Comparison of ENCODE assay signal across 18 cellular contexts in genomic region chr12:3081886-3082285, GRCh38. TPM values are rescaled to one million over a fixed set of nuclear protein-coding genes. Genes with fewer than 3 reads are reported as not detected.
DNase-seq lines count a peak whose midpoint lies in the region; ATAC-seq, FAIRE-seq and TF ChIP-seq lines count a peak whose summit lies in the region.
"Had no signal": no experiment of that assay in that cellular context is flagged by ENCODE, and none has a peak within 500 bp of the region (broad histone marks: within the 10 kb centered on the region; RNA-seq: fewer than 3 reads in every experiment).

No MANE protein-coding gene starts in this region.

- H3K9me3 ChIP-seq in HepG2 (ENCODE audit: low read length) (no peaks in the 10 kb centered on the region), right lobe of liver (no peaks in the 10 kb centered on the region), H1 (ENCODE audit: insufficient read depth in 2 of 2, low read depth in 1 of 2, low read length in 1 of 2) (no peaks in the 10 kb centered on the region), osteoblast (ENCODE audit: low read depth, low read length) (no peaks in the 10 kb centered on the region)

- H3K4me1 Mint-ChIP-seq in activated naive CD4-positive, alpha-beta T cell treated with anti-CD3 and anti-CD28 coated beads for 36 hours (ENCODE audit: low read depth), result no peaks in the 10 kb centered on the region

- H3K9ac ChIP-seq in HepG2 (ENCODE audit: insufficient read depth, low read depth, low read length), result no peak overlapping the region
- no peak overlapping the region for H3K9ac ChIP-seq in H1 (replicated peaks in 1 of 4; ENCODE audit: extremely low read depth in 1 of 4, low read depth in 3 of 4, low read length in 3 of 4)
- H3K9ac ChIP-seq: KMS-11 had no signal

- TF ChIP-seq RAD21 in HepG2 (CRISPR knock-in tag; IDR thresholded peaks at IDR 0.05) (no peak), H1 (IDR thresholded peaks at IDR 0.05 in 1 of 2, conservative IDR thresholded peaks at IDR 0.05 in 1 of 2; ENCODE audit: low read depth in 2 of 2, low read length in 2 of 2) (no peak)

- H2BK15ac ChIP-seq in H1 (ENCODE audit: low read length), result no peak overlapping the region

- H3K27ac Mint-ChIP-seq in activated naive CD4-positive, alpha-beta T cell treated with anti-CD3 and anti-CD28 coated beads for 36 hours, result no peak overlapping the region
- H3K27ac Mint-ChIP-seq: B cell; CD4-positive, alpha-beta memory T cell; GM23338; H9 had no signal

- no peak overlapping the region for H2BK20ac ChIP-seq in H1 (ENCODE audit: low read length)

- H3K36me3 ChIP-seq in HepG2 (replicated peaks in 1 of 2; ENCODE audit: control insufficient read depth in 1 of 2, insufficient read depth in 2 of 2, low read length in 2 of 2) (no peaks in the 10 kb centered on the region), right lobe of liver (no peaks in the 10 kb centered on the region), H1 (ENCODE audit: control insufficient read depth in 2 of 4, insufficient read depth in 4 of 4, low read length in 3 of 4) (no peaks in the 10 kb centered on the region), osteoblast (ENCODE audit: insufficient read depth, low read length) (no peaks in the 10 kb centered on the region)

- TF ChIP-seq CTCF in HepG2 (CRISPR knock-in tag; IDR thresholded peaks at IDR 0.05) (no peak), right lobe of liver (IDR thresholded peaks at IDR 0.05) (no peak), H1 (IDR thresholded peaks at IDR 0.05; ENCODE audit: control extremely low read depth in 1 of 3, insufficient read depth in 1 of 3, low read depth in 1 of 3, low read length in 3 of 3) (no peak), osteoblast (IDR thresholded peaks at IDR 0.05; ENCODE audit: extremely low read depth, low read depth, low read length) (no peak)

- no peaks in the 10 kb centered on the region for H3K9me3 Mint-ChIP-seq in activated naive CD4-positive, alpha-beta T cell treated with anti-CD3 and anti-CD28 coated beads for 36 hours
- H3K9me3 Mint-ChIP-seq: CD4-positive, alpha-beta memory T cell had no signal

- POLR2A ChIA-PET in HepG2 (lab: Yijun Ruan, JAX), result interaction anchor here (1.8 kb wide), 1 partner anchor 23 kb away, joined by 5 read pairs; no protein-coding TSS in a partner anchor
- POLR2A ChIA-PET in H1 (lab: Charles Lee; ENCODE audit: partially characterized antibody), result no interaction called here

- no peak overlapping the region for H3K56ac ChIP-seq in H1 (replicated peaks; ENCODE audit: insufficient read length, low read depth, low read length)

- ATAC-seq in HepG2, result no peak
- no peak for ATAC-seq in right lobe of liver
- ATAC-seq in HG03280 (IDR thresholded peaks at IDR 0.05; ENCODE audit: unreplicated experiment), result no peak
- ATAC-seq: GM23338 had no signal

- no peak overlapping the region for H4K8ac ChIP-seq in H1 (ENCODE audit: extremely low read depth, insufficient read depth, low read length)

- H3K79me2 ChIP-seq in HepG2 (ENCODE audit: insufficient read depth, low read length), result peaks cover 59% of the 10 kb centered on the region
- no peaks in the 10 kb centered on the region for H3K79me2 ChIP-seq in H1 (ENCODE audit: control insufficient read depth in 1 of 2, insufficient read depth in 2 of 2, low read length in 2 of 2)
- H3K79me2 ChIP-seq in osteoblast (ENCODE audit: insufficient read depth, low read length), result no peaks in the 10 kb centered on the region

- 0 out of 2 replicates have a peak, but pooled peaks cover 3% of the 10 kb centered on the region for H3K79me1 ChIP-seq in H1 (ENCODE audit: low read depth, low read length)

- no peak overlapping the region for H3K4me3 ChIP-seq in HepG2 (replicated peaks in 1 of 3; ENCODE audit: insufficient read depth in 1 of 3, low read depth in 2 of 3, low read length in 3 of 3)
- no peak overlapping the region for H3K4me3 ChIP-seq in right lobe of liver
- H3K4me3 ChIP-seq in H1 (ENCODE audit: extremely low read depth in 1 of 4, insufficient read depth in 2 of 4, low read depth in 3 of 4, low read length in 4 of 4), result no peak overlapping the region
- H3K4me3 ChIP-seq in osteoblast (ENCODE audit: insufficient read depth, low read length), result no peak overlapping the region
- H3K4me3 ChIP-seq: GM23338 had no signal

- H2BK12ac ChIP-seq in H1 (ENCODE audit: low read depth, low read length), result no peak overlapping the region

- FAIRE-seq in HepG2 (lab: Jason Lieb, UNC), result peak; percentile 23
- no peak for FAIRE-seq in H1 (lab: Jason Lieb, UNC)
- FAIRE-seq: D721Med, G401.6, GM12891 had no signal

- H3K18ac ChIP-seq in H1 (ENCODE audit: extremely low read depth, low read length), result no peak overlapping the region

- no peak overlapping the region for H3K14ac ChIP-seq in H1 (ENCODE audit: insufficient read length)

- TF ChIP-seq EP300 in HepG2 (IDR thresholded peaks at IDR 0.05; ENCODE audit: low read depth in 2 of 2, low read length in 2 of 2) (no peak), HepG2 (CRISPR knock-in tag; IDR thresholded peaks at IDR 0.05; ENCODE audit: borderline replicate concordance) (no peak), H1 (IDR thresholded peaks at IDR 0.05; ENCODE audit: borderline replicate concordance in 1 of 2, low read depth in 2 of 2, low read length in 2 of 2) (no peak)

- no peak overlapping the region for H3K4ac ChIP-seq in H1 (replicated peaks; ENCODE audit: insufficient read length, low read depth, low read length)

- no peak overlapping the region for H3K4me3 Mint-ChIP-seq in activated naive CD4-positive, alpha-beta T cell treated with anti-CD3 and anti-CD28 coated beads for 36 hours
- H3K4me3 Mint-ChIP-seq: B cell, GM23338 had no signal

- H3K27me3 Mint-ChIP-seq in activated naive CD4-positive, alpha-beta T cell treated with anti-CD3 and anti-CD28 coated beads for 36 hours (ENCODE audit: low read depth), result peaks cover 5% of the 10 kb centered on the region
- H3K27me3 Mint-ChIP-seq: CD4-positive, alpha-beta memory T cell had no signal

- peaks cover 85% of the 10 kb centered on the region for H3K4me1 ChIP-seq in HepG2 (ENCODE audit: insufficient read depth, low read length)
- H3K4me1 ChIP-seq in right lobe of liver, result peaks cover 0 to 76% (median 10%) of the 10 kb centered on the region in 4 donors
- peaks cover 8 to 28% (median 18%) of the 10 kb centered on the region in 4 experiments for H3K4me1 ChIP-seq in H1 (replicated peaks in 1 of 4; ENCODE audit: control insufficient read depth in 3 of 4, insufficient read depth in 4 of 4, low read length in 3 of 4)
- H3K4me1 ChIP-seq in osteoblast (ENCODE audit: insufficient read depth, low read length), result peaks cover 4% of the 10 kb centered on the region

- H4K5ac ChIP-seq in H1 (ENCODE audit: insufficient read length, low read depth, low read length), result no peak overlapping the region

- H2BK120ac ChIP-seq in H1 (replicated peaks; ENCODE audit: low read depth, low read length), result no peak overlapping the region

- DNase-seq in HepG2 (ENCODE audit: low spot score) (no peak), right lobe of liver (no peak), H1 (ENCODE audit: low read depth in 1 of 2, low spot score in 2 of 2) (no peak), osteoblast (ENCODE audit: insufficient read length, low spot score, missing footprints) (peak; percentile 70), C1 segment of cervical spinal cord (lab: John Stamatoyannopoulos, UW) (no peak)
- DNase-seq in activated naive CD4-positive, alpha-beta T cell treated with anti-CD3 and anti-CD28 coated beads for 36 hours, result no peak
- DNase-seq: CD4-positive, alpha-beta memory T cell; DMS153; DMS79 treated with DMSO at 0.1 percent for 48 hours; EL; H9 had no signal

- no peaks in the 10 kb centered on the region; a peak in 1 of 5 replicates for H3K27me3 ChIP-seq in HepG2 (ENCODE audit: control insufficient read depth in 1 of 2, insufficient read depth in 2 of 2, low read length in 2 of 2)
- no peaks in the 10 kb centered on the region for H3K27me3 ChIP-seq in right lobe of liver
- H3K27me3 ChIP-seq in H1 (replicated peaks in 1 of 4; ENCODE audit: control insufficient read depth in 3 of 4, extremely low read depth in 1 of 4, insufficient read depth in 3 of 4, low read length in 3 of 4), result peaks cover 0 to 13% (median 4%) of the 10 kb centered on the region in 4 experiments; a peak in 3 of 7 replicates
- H3K27me3 ChIP-seq in osteoblast (ENCODE audit: insufficient read depth, low read length), result no peaks in the 10 kb centered on the region

- no peaks in the 10 kb centered on the region for H3K36me3 Mint-ChIP-seq in activated naive CD4-positive, alpha-beta T cell treated with anti-CD3 and anti-CD28 coated beads for 36 hours (ENCODE audit: low read depth)
- H3K36me3 Mint-ChIP-seq: CD4-positive, alpha-beta memory T cell had no signal

- no peak overlapping the region for H2AFZ ChIP-seq in HepG2 (ENCODE audit: low read length)
- H2AFZ ChIP-seq in H1 (ENCODE audit: low read length), result no peak overlapping the region
- H2AFZ ChIP-seq in osteoblast (ENCODE audit: low read length), result no peak overlapping the region
- H2AFZ ChIP-seq: GM23338 had no signal

- H4K20me1 ChIP-seq in HepG2 (ENCODE audit: insufficient read depth, low read length), result no peaks in the 10 kb centered on the region
- H4K20me1 ChIP-seq in H1 (replicated peaks in 1 of 2; ENCODE audit: control insufficient read depth in 1 of 2, insufficient read depth in 2 of 2, low read length in 2 of 2), result no peaks in the 10 kb centered on the region
- peaks cover 6% of the 10 kb centered on the region for H4K20me1 ChIP-seq in osteoblast (ENCODE audit: insufficient read depth, low read length)

- H3K4me2 ChIP-seq in HepG2 (ENCODE audit: low read depth, low read length) (no peak overlapping the region; the same call in 1 of the 2 replicates), H1 (ENCODE audit: insufficient read depth in 1 of 2, low read depth in 2 of 2, low read length in 2 of 2) (no peak overlapping the region), osteoblast (ENCODE audit: insufficient read depth, low read length) (no peak overlapping the region)
- H3K4me2 ChIP-seq: GM23338, KMS-11 had no signal

- 28% methylated on average over 7 of the region's 7 CpGs for WGBS in HepG2 (ENCODE audit: low lambda C conversion rate)
- 24% methylated on average over 7 of the region's 7 CpGs for WGBS in right lobe of liver (ENCODE audit: insufficient coverage, low coverage, low lambda C conversion rate, missing lambda C conversion rate)
- WGBS in H1 (ENCODE audit: extremely low coverage in 1 of 2, insufficient coverage in 1 of 2, insufficient read length in 1 of 2, insufficient replicate concordance in 2 of 2, low coverage in 1 of 2, low lambda C conversion rate in 2 of 2, missing lambda C conversion rate in 1 of 2), 2 experiments, result 80% methylated on average over 7 of the region's 7 CpGs; no CpG with 5 or more reads in 1 of the 2 experiments

- H4K91ac ChIP-seq in H1 (replicated peaks; ENCODE audit: insufficient read length, low read length), result no peak overlapping the region

- H3K23me2 ChIP-seq in H1 (ENCODE audit: low read depth, low read length), result peaks cover under 1% of the 10 kb centered on the region; the same call in 1 of the 2 replicates

- in situ Hi-C loops in HepG2 (cut with HindIII; ENCODE audit: extremely low pct_ligation_motif_present, low pct_unique_long_range_greater_than_20kb), result no loop called here

- H2BK5ac ChIP-seq in H1 (ENCODE audit: low read depth, low read length), result no peak overlapping the region

- no peak overlapping the region for H3K23ac ChIP-seq in H1 (ENCODE audit: insufficient read length)

- BruUV-seq in HepG2 (replicated peaks; lab: Mats Ljungman, UMichigan), result no TSS peak

- TF ChIP-seq POLR2A in HepG2 (IDR thresholded peaks at IDR 0.05; ENCODE audit: insufficient read depth in 1 of 2, low read depth in 2 of 2, low read length in 2 of 2) (no peak), right lobe of liver (IDR thresholded peaks at IDR 0.05) (no peak), H1 (IDR thresholded peaks at IDR 0.05; ENCODE audit: control extremely low read depth in 1 of 2, low read depth in 2 of 2, low read length in 2 of 2) (no peak)

- intact Hi-C loops in HepG2 (cut with micrococcal nuclease; ENCODE audit: unreplicated experiment), result no loop called here
- intact Hi-C loops in right lobe of liver (cut with DNase I), result no loop called here
- intact Hi-C loops in activated naive CD4-positive, alpha-beta T cell treated with anti-CD3 and anti-CD28 coated beads for 36 hours (cut with micrococcal nuclease), result no loop called here

- CTCF ChIA-PET in HepG2 (lab: Yijun Ruan, JAX; ENCODE audit: low intra/inter-chr PET ratio, low total read pairs), result no interaction called here
- CTCF ChIA-PET in H1 (lab: Charles Lee; ENCODE audit: partially characterized antibody), result interaction anchor here (1.0 to 1.6 kb wide), 3 partner anchors 9 to 51 kb away, joined by 3 to 6 read pairs (median 3); no protein-coding TSS in a partner anchor
- CTCF ChIA-PET in activated naive CD4-positive, alpha-beta T cell treated with anti-CD3 and anti-CD28 coated beads for 36 hours (lab: Charles Lee), result no interaction called here

- no peak overlapping the region for H3K27ac ChIP-seq in HepG2 (ENCODE audit: extremely low read length, insufficient read depth, low read length)
- H3K27ac ChIP-seq in right lobe of liver, result peak overlapping the region in 1 of 3 donors; percentile 93
- H3K27ac ChIP-seq in H1 (ENCODE audit: low read depth, low read length), result no peak overlapping the region
- H3K27ac ChIP-seq in osteoblast (ENCODE audit: low read depth, low read length), result no peak overlapping the region
- H3K27ac ChIP-seq: KMS-11 had no signal

- peak overlapping the region; percentile 45; the same call in 1 of the 2 replicates for H2AK5ac ChIP-seq in H1 (ENCODE audit: low read depth, low read length)

RNA-seq across cellular contexts. Expression of gene TSPAN9, which starts 4.7 kb away (rescaled TPM):
- 11.6 and 18.1 TPM in 2 replicates for total RNA-seq in HepG2 (2016; rRNA removed; fragmentation: Illumina TruSeq; extraction: Trizol)
- 2.5 and 3.1 TPM in 2 replicates for total RNA-seq in HepG2 (2016; cell fraction: cytosol; rRNA removed; fragmentation: Illumina TruSeq; extraction: Trizol; ENCODE audit: low read depth)
- 9.6 and 21.5 TPM in 2 replicates for total RNA-seq in HepG2 (2016; cell fraction: insoluble cytoplasmic fraction; rRNA removed; fragmentation: Illumina TruSeq; extraction: Trizol)
- 4.4 and 4.6 TPM in 2 replicates for total RNA-seq in HepG2 (2016; cell fraction: membrane; rRNA removed; fragmentation: Illumina TruSeq; extraction: Trizol)
- total RNA-seq in HepG2 (2016; cell fraction: nucleus; rRNA removed; fragmentation: Illumina TruSeq; extraction: Trizol), result 16.9 and 19.5 TPM in 2 replicates
- 42.3 and 58.2 TPM in 2 replicates for polyA plus RNA-seq in HepG2 (2011; rRNA removed)
- 38.6 and 41.6 TPM in 2 replicates for polyA plus RNA-seq in HepG2 (2011; cell fraction: cytosol; rRNA removed)
- 55.3 and 55.7 TPM in 2 replicates for polyA plus RNA-seq in HepG2 (2011; cell fraction: nucleus; rRNA removed)
- 27.2 and 58.7 TPM in 2 replicates for polyA plus RNA-seq in HepG2 (2012)
- polyA plus RNA-seq in HepG2 (2016; cell fraction: cytosol; fragmentation: Illumina TruSeq; extraction: Trizol; ENCODE audit: low read depth), result 2.2 and 3.0 TPM in 2 replicates
- polyA plus RNA-seq in HepG2 (2016; cell fraction: insoluble cytoplasmic fraction; fragmentation: Illumina TruSeq; extraction: Trizol; ENCODE audit: low read depth), result 9.6 and 13.8 TPM in 2 replicates
- polyA plus RNA-seq in HepG2 (2016; cell fraction: membrane; fragmentation: Illumina TruSeq; extraction: Trizol; ENCODE audit: low read depth), result 4.1 TPM in 2 replicates
- 31.0 and 34.1 TPM in 2 replicates for polyA plus RNA-seq in HepG2 (2016; cell fraction: nucleus; fragmentation: Illumina TruSeq; extraction: Trizol; ENCODE audit: insufficient read depth, low read depth)
- 9.4 and 96.3 TPM in 2 replicates for polyA minus RNA-seq in HepG2 (2011; rRNA and poly(A)+ RNA removed; ENCODE audit: low replicate concordance)
- 25.1 and 32.3 TPM in 2 replicates for polyA minus RNA-seq in HepG2 (2011; cell fraction: cytosol; rRNA and poly(A)+ RNA removed)
- polyA minus RNA-seq in HepG2 (2011; cell fraction: nucleus; rRNA and poly(A)+ RNA removed), result 27.2 and 29.7 TPM in 2 replicates
- total RNA-seq in right lobe of liver, result 10 to 100 TPM; 23.7 to 53.2 (median 39.8) TPM
- 26.1 and 29.1 TPM in 2 replicates for total RNA-seq in H1 (2021; fragmentation: NEBNext Ultra II Directional; extraction: Animal tissue kit (Norgen Biotek cat#: 25700))
- polyA plus RNA-seq in H1 (2011; rRNA removed), result 11.5 and 20.7 TPM in 2 replicates
- polyA plus RNA-seq in H1 (2011; cell fraction: cytosol; rRNA removed), result 18.5 TPM
- 28.8 TPM for polyA plus RNA-seq in H1 (2011; cell fraction: nucleus; rRNA removed)
- polyA plus RNA-seq in H1 (2012, experiment 1 of 2), result 12.7 to 19.8 TPM (median 17.2 TPM) in 4 replicates
- polyA plus RNA-seq in H1 (2012, experiment 2 of 2), result 14.9 TPM
- 20.1 TPM for polyA plus RNA-seq in H1 (2013, experiment 1 of 2)
- polyA plus RNA-seq in H1 (2013, experiment 2 of 2), result 22.9 TPM
- 22.9 and 41.1 TPM in 2 replicates for polyA minus RNA-seq in H1 (2011; rRNA and poly(A)+ RNA removed)
- polyA minus RNA-seq in H1 (2011; cell fraction: cytosol; rRNA and poly(A)+ RNA removed), result 7.2 TPM
- 17.2 TPM for polyA minus RNA-seq in H1 (2011; cell fraction: nucleus; rRNA and poly(A)+ RNA removed)
- 12.1 and 13.0 TPM in 2 replicates for total RNA-seq in osteoblast
- under 1 TPM; 0.72 to 0.91 TPM for total RNA-seq in activated naive CD4-positive, alpha-beta T cell treated with anti-CD3 and anti-CD28 coated beads for 36 hours
- polyA plus RNA-seq: CD4-positive, alpha-beta memory T cell had no signal
